8 cellular contexts compared by ENCODE assay signal in the genomic region with DNA sequence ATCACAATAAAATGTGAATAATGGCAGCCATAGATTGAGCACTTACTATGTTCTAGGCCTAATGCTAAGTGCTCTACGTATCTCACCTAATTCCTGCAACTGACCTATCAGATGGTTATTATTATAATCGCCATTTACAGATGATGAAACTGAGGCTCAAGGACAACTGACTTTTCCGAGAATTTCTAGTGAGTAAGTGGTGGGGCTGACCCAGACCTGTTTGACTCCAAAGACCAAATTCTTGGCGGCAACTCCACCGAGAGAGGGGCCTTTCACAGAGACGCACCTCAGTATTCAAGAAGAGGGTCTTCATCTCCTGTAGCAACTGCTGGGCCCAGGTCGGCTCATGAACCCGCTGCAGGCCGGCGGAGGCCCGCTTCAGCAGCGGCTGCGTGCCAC.
DNase-seq lines count a peak whose midpoint lies in the region; ATAC-seq and TF ChIP-seq lines count a peak whose summit lies in the region.

No MANE protein-coding gene starts in this region.

- no peaks in the 10 kb centered on the region for H3K9me2 ChIP-seq in MM.1S (replicated peaks; ENCODE audit: insufficient read depth, low read length)

- TF ChIP-seq CTCF in MM.1S (IDR thresholded peaks at IDR 0.05; ENCODE audit: low read length) (no peak), nephron progenitor cell (IDR thresholded peaks at IDR 0.05) (no peak)

- no peaks in the 10 kb centered on the region for H3K9me3 ChIP-seq in BLaER1 treated with 17β-estradiol and CSF1 and Interleukin-3, amounts not matched to agents 10 nM and 100 nM (replicated peaks in 1 of 11)
- no peaks in the 10 kb centered on the region for H3K9me3 ChIP-seq in MM.1S (replicated peaks; ENCODE audit: insufficient read depth, low read length)
- H3K9me3 ChIP-seq in duodenal mucosa (ENCODE audit: control insufficient read depth in 1 of 2, low read length in 2 of 2): no peaks in the 10 kb centered on the region

- peak overlapping the region; percentile 83 to 93 (median 90); a peak in 21 of 22 replicates for H3K27ac ChIP-seq in BLaER1 treated with 17β-estradiol and CSF1 and Interleukin-3, amounts not matched to agents 10 nM and 100 nM
- H3K27ac ChIP-seq in MM.1S (ENCODE audit: low read length) (no peak overlapping the region), duodenal mucosa (ENCODE audit: low read depth, low read length) (no peak overlapping the region)

- H3F3A ChIP-seq in MM.1S (ENCODE audit: insufficient read depth, low read length): no peaks in the 10 kb centered on the region

- H3K27me3 Mint-ChIP-seq in nephron progenitor cell (ENCODE audit: low read depth, poor library complexity): no peaks in the 10 kb centered on the region

- H3K9ac ChIP-seq in BLaER1 treated with 17β-estradiol and CSF1 and Interleukin-3, amounts not matched to agents 10 nM and 100 nM: peak overlapping the region; percentile 80 to 94 (median 92)
- peak overlapping the region; percentile 91; the same call in 1 of the 2 replicates for H3K9ac ChIP-seq in MM.1S (ENCODE audit: low read length)
- peak overlapping the region; percentile 39 to 98 for H3K9ac ChIP-seq in duodenal mucosa (ENCODE audit: low read depth in 1 of 2, low read length in 2 of 2)

- peak overlapping the region; percentile 84 to 99 (median 94) for H3K4me2 ChIP-seq in BLaER1 treated with 17β-estradiol and CSF1 and Interleukin-3, amounts not matched to agents 10 nM and 100 nM
- peak overlapping the region; percentile 84 for H3K4me2 ChIP-seq in MM.1S (ENCODE audit: low read depth, low read length)

- peaks cover 40 to 48% (median 44%) of the 10 kb centered on the region in 10 experiments for H3K4me1 ChIP-seq in BLaER1 treated with 17β-estradiol and CSF1 and Interleukin-3, amounts not matched to agents 10 nM and 100 nM
- H3K4me1 ChIP-seq in MM.1S (ENCODE audit: low read length) (peaks cover 5% of the 10 kb centered on the region; the same call in 1 of the 2 replicates), duodenal mucosa (ENCODE audit: control insufficient read depth in 1 of 2, insufficient read depth in 2 of 2, low read length in 2 of 2) (peaks cover 27 to 31% of the 10 kb centered on the region in 2 donors)

- peaks cover 39% of the 10 kb centered on the region for H3K79me2 ChIP-seq in MM.1S (ENCODE audit: low read length)

- H3K4me3 ChIP-seq in BLaER1 treated with 17β-estradiol and CSF1 and Interleukin-3, amounts not matched to agents 10 nM and 100 nM: peak overlapping the region; percentile 75 to 94 (median 82)
- H3K4me3 ChIP-seq in MM.1S (ENCODE audit: low read length) (peak overlapping the region; percentile 77), duodenal mucosa (ENCODE audit: low read depth in 1 of 2, low read length in 2 of 2) (peak overlapping the region; percentile 97 to 99)

- peaks cover 0 to 35% (median 7%) of the 10 kb centered on the region in 11 experiments; a peak in 9 of 22 replicates for H4K20me1 ChIP-seq in BLaER1 treated with 17β-estradiol and CSF1 and Interleukin-3, amounts not matched to agents 10 nM and 100 nM
- H4K20me1 ChIP-seq in MM.1S (ENCODE audit: insufficient read depth, low read length): no peaks in the 10 kb centered on the region

- no peak for DNase-seq in MM.1S
- DNase-seq in nephron progenitor cell: no peak
- DNase-seq in NCI-H526 (lab: John Stamatoyannopoulos, UW): no peak
- DNase-seq in stimulated activated CD4-positive, alpha-beta T cell treated with anti-CD3 and anti-CD28 coated beads, Interleukin-12 subunit alpha, Interleukin-12 subunit beta, amount 100 ng/mL, for 4 hours: no peak

- H3K4me3 Mint-ChIP-seq in nephron progenitor cell: peak overlapping the region; percentile 96

- H3K27ac Mint-ChIP-seq in nephron progenitor cell: peak overlapping the region; percentile 95

- no peaks in the 10 kb centered on the region for H3K9me3 Mint-ChIP-seq in nephron progenitor cell

- peaks cover 38% of the 10 kb centered on the region for H3K36me3 Mint-ChIP-seq in nephron progenitor cell (ENCODE audit: low read depth)

- peak overlapping the region; percentile 60; the same call in 1 of the 2 replicates for H2AFZ ChIP-seq in MM.1S (ENCODE audit: low read length)

- no peaks in the 10 kb centered on the region for H3K27me3 ChIP-seq in BLaER1 treated with 17β-estradiol and CSF1 and Interleukin-3, amounts not matched to agents 10 nM and 100 nM
- H3K27me3 ChIP-seq in MM.1S (replicated peaks; ENCODE audit: insufficient read depth, low read length) (no peaks in the 10 kb centered on the region), duodenal mucosa (ENCODE audit: control insufficient read depth in 1 of 2, insufficient read depth in 2 of 2, low read length in 2 of 2) (no peaks in the 10 kb centered on the region)

- H3K4me1 Mint-ChIP-seq in nephron progenitor cell: peaks cover 48% of the 10 kb centered on the region

- H3K36me3 ChIP-seq in BLaER1 treated with 17β-estradiol and CSF1 and Interleukin-3, amounts not matched to agents 10 nM and 100 nM: peaks cover 34 to 61% (median 40%) of the 10 kb centered on the region in 11 experiments
- H3K36me3 ChIP-seq in MM.1S (replicated peaks; ENCODE audit: insufficient read depth, low read length) (0 out of 2 replicates have a peak, but pooled peaks cover 3% of the 10 kb centered on the region), duodenal mucosa (ENCODE audit: control insufficient read depth in 1 of 2, insufficient read depth in 2 of 2, low read length in 2 of 2) (peaks cover 19 to 42% of the 10 kb centered on the region in 2 donors)

- no peak for ATAC-seq in HG02642 (IDR thresholded peaks at IDR 0.05; ENCODE audit: poor library complexity, unreplicated experiment)
- no peak for ATAC-seq in HG03159 (IDR thresholded peaks at IDR 0.05; ENCODE audit: unreplicated experiment)

Comparison
In these comparisons a context has a peak if more than half of its experiments do, and no peak if none do; other contexts are left out.
1. H3K27ac ChIP-seq: peak in BLaER1 treated with 17β-estradiol and CSF1 and Interleukin-3, amounts not matched to agents 10 nM and 100 nM (11 of 11); none in MM.1S (single experiment) and duodenal mucosa (single experiment).
2. Peak in every context shown above with its lines, with median percentiles within 50 percentile points of each other: H3K4me3 ChIP-seq and H3K9ac ChIP-seq.